In the genomic region with DNA sequence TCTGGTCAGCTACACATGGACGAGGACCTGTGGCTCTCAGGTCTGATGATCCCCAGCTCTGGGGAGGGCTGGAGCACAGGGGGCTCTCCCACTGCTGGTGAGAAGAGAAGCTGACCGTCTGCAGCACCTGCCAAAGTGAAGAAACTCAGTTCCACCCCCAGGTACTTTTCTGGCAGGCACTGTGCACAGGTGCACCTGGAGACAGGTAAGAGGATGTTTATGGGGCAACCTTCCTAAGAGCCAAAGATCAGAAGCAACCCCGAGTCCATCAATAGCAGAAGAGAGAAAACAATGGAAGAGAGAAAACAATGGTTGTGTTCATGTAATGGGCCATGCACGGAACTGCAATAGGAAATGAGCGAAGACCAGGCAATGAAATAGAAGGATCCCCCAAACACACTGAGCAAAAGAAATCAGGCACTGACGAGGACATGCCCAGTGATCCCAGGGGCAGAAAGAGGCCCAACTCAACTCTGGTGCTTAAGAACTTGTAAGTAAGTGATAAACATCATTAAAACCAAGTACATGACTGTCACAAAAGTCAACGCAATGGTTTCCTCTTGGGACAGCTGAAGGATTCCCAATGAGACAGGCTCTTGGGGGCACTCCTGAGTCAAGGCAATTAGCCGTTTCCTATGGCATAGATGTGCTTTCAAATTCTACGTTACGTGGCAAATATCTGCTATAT, we compare ENCODE assay signal across 12 cellular contexts.
"Had no signal": no experiment of that assay in that cellular context is flagged by ENCODE, and none has a peak within 500 bp of the region (broad histone marks: within the 10 kb centered on the region; RNA-seq: fewer than 3 reads in every experiment).

No MANE protein-coding gene starts in this region.

- DNase-seq: activated CD8-positive, alpha-beta T cell treated with anti-CD3 and anti-CD28 coated beads, Interleukin-2, amount 10 ng/mL, durations not matched to agents 7 days and 5 days; foreskin keratinocyte; mesendoderm; right cardiac atrium; SIG-M5; transverse colon had no signal

- H3K27ac ChIP-seq: foreskin keratinocyte, left lung, neural progenitor cell, transverse colon had no signal

- H3K4me1 Mint-ChIP-seq: stimulated activated memory B cell treated with anti-CD40 and anti-IgM and Interleukin-4, amounts not matched to agents 10 μg/mL and 1 μg/mL and 100 μg/mL, for 72 hours had no signal

- H3K27ac Mint-ChIP-seq: activated CD8-positive, alpha-beta T cell treated with anti-CD3 and anti-CD28 coated beads, Interleukin-2, amount 10 ng/mL, durations not matched to agents 7 days and 5 days; activated naive CD8-positive, alpha-beta T cell; neural progenitor cell; stimulated activated memory B cell treated with anti-CD40 and anti-IgM and Interleukin-4, amounts not matched to agents 10 μg/mL and 1 μg/mL and 100 μg/mL, for 72 hours; T-helper 2 cell treated with Interferon-gamma antibody and Interleukin-4, amounts not matched to agents 5 μg/mL and 100 μg/mL, for 36 hours had no signal

- H3K9me3 ChIP-seq: left lung, transverse colon had no signal

- H3K27me3 ChIP-seq: foreskin keratinocyte, neural progenitor cell, transverse colon had no signal

- H3K4me3 Mint-ChIP-seq: activated CD8-positive, alpha-beta T cell treated with anti-CD3 and anti-CD28 coated beads, Interleukin-2, amount 10 ng/mL, durations not matched to agents 7 days and 5 days; activated naive CD8-positive, alpha-beta T cell; stimulated activated memory B cell treated with anti-CD40 and anti-IgM and Interleukin-4, amounts not matched to agents 10 μg/mL and 1 μg/mL and 100 μg/mL, for 72 hours; T-helper 2 cell treated with Interferon-gamma antibody and Interleukin-4, amounts not matched to agents 5 μg/mL and 100 μg/mL, for 36 hours had no signal

- H3K4me1 ChIP-seq: left lung, neural progenitor cell, transverse colon had no signal

- ATAC-seq: activated CD4-positive, CD25-positive, alpha-beta regulatory T cell treated with anti-CD3 and anti-CD28 coated beads, Interleukin-2, amount 50 U/mL, for 24 hours; activated CD8-positive, alpha-beta T cell treated with anti-CD3 and anti-CD28 coated beads, Interleukin-2, amount 10 ng/mL, durations not matched to agents 7 days and 5 days; foreskin keratinocyte; left lung; right cardiac atrium; stimulated activated memory B cell treated with anti-CD40 and anti-IgM and Interleukin-4, amounts not matched to agents 10 μg/mL and 1 μg/mL and 100 μg/mL, for 72 hours had no signal

- H3K4me3 ChIP-seq: left lung, neural progenitor cell, transverse colon had no signal

- H3K36me3 Mint-ChIP-seq: activated naive CD8-positive, alpha-beta T cell; neural progenitor cell; stimulated activated memory B cell treated with anti-CD40 and anti-IgM and Interleukin-4, amounts not matched to agents 10 μg/mL and 1 μg/mL and 100 μg/mL, for 72 hours had no signal

- H3K9me3 Mint-ChIP-seq: neural progenitor cell; stimulated activated memory B cell treated with anti-CD40 and anti-IgM and Interleukin-4, amounts not matched to agents 10 μg/mL and 1 μg/mL and 100 μg/mL, for 72 hours; T-helper 2 cell treated with Interferon-gamma antibody and Interleukin-4, amounts not matched to agents 5 μg/mL and 100 μg/mL, for 36 hours had no signal

- H3K36me3 ChIP-seq: left lung, neural progenitor cell, transverse colon had no signal
